Comparison of ENCODE assay signal across 18 cellular contexts in genomic region chr14:55256586-55256985, GRCh38.
"Had no signal": no experiment of that assay in that cellular context is flagged by ENCODE, and none has a peak within 500 bp of the region (broad histone marks: within the 10 kb centered on the region; RNA-seq: fewer than 3 reads in every experiment).

No MANE protein-coding gene starts in this region.

- H3K4me1 ChIP-seq: lower lobe of right lung, prostate gland, right atrium auricular region, tibial artery had no signal

- H3K4me3 ChIP-seq: dorsolateral prefrontal cortex, lower lobe of right lung, prostate gland, right atrium auricular region, testis, tibial artery had no signal

- H3K36me3 ChIP-seq: lower lobe of right lung, prostate gland, right atrium auricular region, tibial artery had no signal

- H3K9me3 ChIP-seq: lower lobe of right lung, prostate gland, right atrium auricular region, testis, tibial artery had no signal

- DNase-seq: dorsolateral prefrontal cortex; effector CD4-positive, alpha-beta T cell; left ventricle myocardium superior; lower lobe of right lung; naive thymus-derived CD8-positive, alpha-beta T cell; nephron progenitor cell; nucleus accumbens; stimulated activated CD4-positive, alpha-beta T cell treated with anti-CD3 and anti-CD28 coated beads, Interleukin-4, amount 100 ng/mL, for 4 hours; stimulated activated naive CD8-positive, alpha-beta T cell treated with anti-CD3 and anti-CD28 coated beads, Interleukin-15, Interleukin-2, amounts not matched to agents 100 U/mL and 50 U/mL, for 24 hours; substantia nigra; tibial artery had no signal

- ATAC-seq: lower lobe of right lung; naive thymus-derived CD8-positive, alpha-beta T cell; sciatic nerve; stimulated activated memory B cell treated with anti-CD40 and anti-IgM and Interleukin-4, amounts not matched to agents 10 μg/mL and 1 μg/mL and 100 μg/mL, for 72 hours; stimulated activated naive CD8-positive, alpha-beta T cell treated with anti-CD3 and anti-CD28 coated beads, Interleukin-15, Interleukin-2, amounts not matched to agents 100 U/mL and 50 U/mL, for 24 hours had no signal

- H3K27me3 ChIP-seq: dorsolateral prefrontal cortex, right atrium auricular region, testis had no signal

- H3K27ac ChIP-seq: dorsolateral prefrontal cortex, lower lobe of right lung, prostate gland, right atrium auricular region, tibial artery had no signal

- FAIRE-seq: frontal cortex, keratinocyte had no signal
